1 cellular context compared by ENCODE assay signal in genomic region chr16:29653890-29654289, GRCh38.
TF ChIP-seq lines count a peak whose summit lies in the region.

No MANE protein-coding gene starts in this region.

TF ChIP-seq in GM12878, 131 proteins besides CTCF, POLR2A, EP300 and RAD21:
- TF ChIP-seq SMARCA5 (IDR thresholded peaks at IDR 0.05) = peak; percentile 27; the same call in 1 of the 2 replicates
- 0 out of 2 replicates have a peak, but pooled peaks have one; percentile 6 for TF ChIP-seq RAD51 (IDR thresholded peaks at IDR 0.05)
- peak; percentile 17; the same call in 1 of the 2 replicates for TF ChIP-seq DPF2 (IDR thresholded peaks at IDR 0.05)
- TF ChIP-seq MTA2 (IDR thresholded peaks at IDR 0.05; ENCODE audit: low read depth) = 0 out of 2 replicates have a peak, but pooled peaks have one; percentile 9
- 0 out of 4 replicates have a peak, but pooled peaks of 1 of the 2 experiments have one; percentile 4 for TF ChIP-seq IKZF2 (IDR thresholded peaks at IDR 0.05)
